In genomic region chr19:11797491-11797890, GRCh38 we compare ENCODE assay signal across 8 cellular contexts. TPM values are rescaled to one million over a fixed set of nuclear protein-coding genes. Genes with fewer than 3 reads are reported as not detected.
DNase-seq lines count a peak whose midpoint lies in the region; ATAC-seq and TF ChIP-seq lines count a peak whose summit lies in the region.

No MANE protein-coding gene starts in this region.

- TF ChIP-seq CTCF in colonic mucosa (IDR thresholded peaks at IDR 0.05): peak; percentile 75

- POLR2A ChIA-PET in activated CD4-positive, alpha-beta T cell treated with anti-CD3 and anti-CD28 coated beads for 36 hours (lab: Charles Lee): interaction anchor here (0.6 to 1.3 kb wide), 3 partner anchors 17 to 511 kb away, joined by 3 read pairs; partner anchors contain the start of gene ZNF440

- no peaks in the 10 kb centered on the region for H3K9me3 Mint-ChIP-seq in activated CD4-positive, alpha-beta T cell treated with anti-CD3 and anti-CD28 coated beads for 36 hours (ENCODE audit: low read depth)

- peak overlapping the region; percentile 73 for H3K4me3 Mint-ChIP-seq in activated CD4-positive, alpha-beta T cell treated with anti-CD3 and anti-CD28 coated beads for 36 hours

- no peaks in the 10 kb centered on the region for H3K36me3 ChIP-seq in colonic mucosa

- no peak overlapping the region for H3K4me3 ChIP-seq in colonic mucosa

- no peak overlapping the region for H3K27ac Mint-ChIP-seq in activated CD4-positive, alpha-beta T cell treated with anti-CD3 and anti-CD28 coated beads for 36 hours

- H3K27me3 ChIP-seq in colonic mucosa: no peaks in the 10 kb centered on the region

- no peak overlapping the region for H3K9ac ChIP-seq in colonic mucosa (ENCODE audit: low read depth in 2 of 2, low read length in 2 of 2)

- H3K4me1 Mint-ChIP-seq in activated CD4-positive, alpha-beta T cell treated with anti-CD3 and anti-CD28 coated beads for 36 hours: peaks cover 12% of the 10 kb centered on the region

- intact Hi-C loops in activated CD4-positive, alpha-beta T cell treated with anti-CD3 and anti-CD28 coated beads for 36 hours (cut with DNase I, micrococcal nuclease): loop anchor here (1.0 to 5.0 kb wide), 6 partner anchors 70 to 344 kb away; no protein-coding TSS in a partner anchor
- intact Hi-C loops in colonic mucosa (cut with DNase I): loop anchor here (5.0 kb wide), 2 partner anchors 190 to 345 kb away; partner anchors contain the start of gene ZNF20

- no peaks in the 10 kb centered on the region for H3K27me3 Mint-ChIP-seq in activated CD4-positive, alpha-beta T cell treated with anti-CD3 and anti-CD28 coated beads for 36 hours

- H3K4me1 ChIP-seq in colonic mucosa: peaks cover 6% of the 10 kb centered on the region

- no peaks in the 10 kb centered on the region for H3K9me3 ChIP-seq in colonic mucosa

- CTCF ChIA-PET in activated CD4-positive, alpha-beta T cell treated with anti-CD3 and anti-CD28 coated beads for 36 hours (lab: Charles Lee): interaction anchor here (0.6 to 3.3 kb wide), 42 partner anchors 11 to 656 kb away, joined by 3 to 34 read pairs (median 5); partner anchors contain the start of genes ZNF136, ZNF20, ZNF439 and ZNF440

- peak overlapping the region; percentile 70 for H3K27ac ChIP-seq in colonic mucosa

- peak; percentile 55 for ATAC-seq in HG03159 (IDR thresholded peaks at IDR 0.05; ENCODE audit: unreplicated experiment)
- ATAC-seq in activated CD4-positive, alpha-beta T cell treated with anti-CD3 and anti-CD28 coated beads for 36 hours: peak; percentile 71
- ATAC-seq in GM21423 (IDR thresholded peaks at IDR 0.05; ENCODE audit: unreplicated experiment): no peak

- H3K36me3 Mint-ChIP-seq in activated CD4-positive, alpha-beta T cell treated with anti-CD3 and anti-CD28 coated beads for 36 hours (ENCODE audit: low read depth): peaks cover 3% of the 10 kb centered on the region

- DNase-seq in Daoy (ENCODE audit: low read depth) (peak; percentile 89), NCI-H446 (lab: John Stamatoyannopoulos, UW) (peak; percentile 15 to 87), colonic mucosa (peak; percentile 96), kidney glomerular epithelial cell (lab: John Stamatoyannopoulos, UW) (peak; percentile 75)
- peak; percentile 91 for DNase-seq in activated CD4-positive, alpha-beta T cell treated with anti-CD3 and anti-CD28 coated beads for 36 hours
- peak; percentile 62 to 72 for DNase-seq in stimulated activated CD4-positive, alpha-beta T cell treated with anti-CD3 and anti-CD28 coated beads, Interleukin-15, amount 100 ng/mL, for 48 hours (ENCODE audit: low read depth in 2 of 2)

RNA-seq across cellular contexts. Expression of gene ZNF491, which starts 0.8 kb away (rescaled TPM):
- total RNA-seq in Daoy (2014; rRNA removed; shearing (Covaris generic)): 0.23 and 5.3 TPM in 2 replicates
- 1 to 10 TPM in 1 of 2 experiments, under 1 TPM in 1; 0.60 to 1.2 TPM for total RNA-seq in activated CD4-positive, alpha-beta T cell treated with anti-CD3 and anti-CD28 coated beads for 36 hours
- total RNA-seq in colonic mucosa: 1 to 10 TPM; 1.9 TPM

RNA-seq across cellular contexts. Expression of gene ZNF440, which starts 16.6 kb away (rescaled TPM):
- total RNA-seq in Daoy (2014; rRNA removed; shearing (Covaris generic)): 2.9 and 5.2 TPM in 2 replicates
- total RNA-seq in activated CD4-positive, alpha-beta T cell treated with anti-CD3 and anti-CD28 coated beads for 36 hours: 1 to 10 TPM; 7.0 to 7.7 TPM
- 10 to 100 TPM; 31.4 to 32.2 TPM for total RNA-seq in colonic mucosa

RNA-seq across cellular contexts. Expression of gene ZNF441, which starts 30.7 kb away (rescaled TPM):
- 2.3 and 4.1 TPM in 2 replicates for total RNA-seq in Daoy (2014; rRNA removed; shearing (Covaris generic))
- total RNA-seq in activated CD4-positive, alpha-beta T cell treated with anti-CD3 and anti-CD28 coated beads for 36 hours: 1 to 10 TPM; 4.3 to 5.0 TPM
- total RNA-seq in colonic mucosa: 1 to 10 TPM; 3.5 to 3.8 TPM

RNA-seq across cellular contexts. Expression of gene ZNF439, which starts 51.0 kb away (rescaled TPM):
- total RNA-seq in Daoy (2014; rRNA removed; shearing (Covaris generic)): 2.9 and 4.8 TPM in 2 replicates
- total RNA-seq in activated CD4-positive, alpha-beta T cell treated with anti-CD3 and anti-CD28 coated beads for 36 hours: 10 to 100 TPM; 10.4 to 11.4 TPM
- 1 to 10 TPM; 7.6 to 8.8 TPM for total RNA-seq in colonic mucosa

RNA-seq across cellular contexts. Expression of gene ZNF823, which starts 58.7 kb away (rescaled TPM):
- 4.5 and 8.6 TPM in 2 replicates for total RNA-seq in Daoy (2014; rRNA removed; shearing (Covaris generic))
- 1 to 10 TPM; 2.9 to 3.0 TPM for total RNA-seq in activated CD4-positive, alpha-beta T cell treated with anti-CD3 and anti-CD28 coated beads for 36 hours
- 10 to 100 TPM; 10.7 to 13.1 TPM for total RNA-seq in colonic mucosa
